8 cellular contexts compared by ENCODE assay signal in the genomic region with DNA sequence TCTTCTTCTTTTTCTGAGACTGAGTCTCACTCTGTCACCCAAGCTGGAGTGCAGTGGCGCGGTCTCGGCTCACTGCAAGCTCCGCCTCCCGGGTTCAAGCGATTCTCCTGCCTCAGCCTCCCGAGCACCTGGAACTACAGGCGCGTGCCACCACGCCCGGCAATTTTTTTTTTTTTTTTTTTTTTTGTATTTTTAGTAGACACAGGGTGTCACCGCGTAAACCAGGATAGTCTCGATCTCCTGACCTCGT. TPM values are rescaled to one million over a fixed set of nuclear protein-coding genes. Genes with fewer than 3 reads are reported as not detected.
DNase-seq lines count a peak whose midpoint lies in the region; ATAC-seq and TF ChIP-seq lines count a peak whose summit lies in the region.
"Not testable (repeated sequence)": the region's sequence is repeated elsewhere in the genome, so short reads cannot be mapped to it uniquely, and the experiment has no call there.

A gene (plus strand): TSS at position 188 of the 250 bp plus-strand sequence. CDS start 4,913 bp downstream, outside the sequence.

- H3K27ac ChIP-seq in neural progenitor cell = not testable (repeated sequence)
- H3K27ac ChIP-seq in thyroid gland = peak within 1 kb of the TSS; percentile 81 to 84 (median 82)

- not testable (repeated sequence) for H3K9me3 Mint-ChIP-seq in HFFc6; activated CD8-positive, alpha-beta T cell treated with anti-CD3 and anti-CD28 coated beads, Interleukin-2, amount 10 ng/mL, durations not matched to agents 7 days and 5 days (ENCODE audit: insufficient read depth); dendritic cell treated with granulocyte-macrophage colony-stimulating factor and Interleukin-4, amounts not matched to agents 40 ng/mL and 50 ng/mL, for 4 days; neural progenitor cell

- H3K4me2 ChIP-seq in Loucy (ENCODE audit: low read depth, low read length, poor library complexity, severe bottlenecking) (peak within 1 kb of the TSS; percentile 81), neural progenitor cell (peak within 1 kb of the TSS; percentile 85)

- not testable (repeated sequence) for H3K36me3 Mint-ChIP-seq in HFFc6 (ENCODE audit: low read depth); activated CD8-positive, alpha-beta T cell treated with anti-CD3 and anti-CD28 coated beads, Interleukin-2, amount 10 ng/mL, durations not matched to agents 7 days and 5 days (ENCODE audit: low read depth); neural progenitor cell
- H3K36me3 Mint-ChIP-seq in dendritic cell treated with granulocyte-macrophage colony-stimulating factor and Interleukin-4, amounts not matched to agents 40 ng/mL and 50 ng/mL, for 4 days (ENCODE audit: low read depth) = peaks cover 21% of the 10 kb centered on the region

- H3K36me3 ChIP-seq in Loucy (ENCODE audit: insufficient read depth, low read length); iPS-15b (ENCODE audit: control insufficient read depth, insufficient read depth, low read length); neural progenitor cell; thyroid gland: not testable (repeated sequence)

- intact Hi-C loops in dendritic cell treated with granulocyte-macrophage colony-stimulating factor and Interleukin-4, amounts not matched to agents 40 ng/mL and 50 ng/mL, for 4 days (cut with micrococcal nuclease) = loop anchor here (1.0 to 5.0 kb wide), 4 partner anchors 42 to 276 kb away; a partner anchor contains a TSS
- intact Hi-C loops in thyroid gland (cut with DNase I) = not testable (repeated sequence)

- peak within 1 kb of the TSS; percentile 97 for H2AFZ ChIP-seq in Loucy (ENCODE audit: low read length)
- H2AFZ ChIP-seq in neural progenitor cell (replicated peaks) = peak within 1 kb of the TSS; percentile 97

- TF ChIP-seq POLR2A in thyroid gland (IDR thresholded peaks at IDR 0.05) = peak in 1 of 2 donors; percentile 3

- H3K4me3 Mint-ChIP-seq in HFFc6 = peak within 1 kb of the TSS; percentile 100
- H3K4me3 Mint-ChIP-seq in activated CD8-positive, alpha-beta T cell treated with anti-CD3 and anti-CD28 coated beads, Interleukin-2, amount 10 ng/mL, durations not matched to agents 7 days and 5 days = peak within 1 kb of the TSS; percentile 96
- peak within 1 kb of the TSS; percentile 97 for H3K4me3 Mint-ChIP-seq in dendritic cell treated with granulocyte-macrophage colony-stimulating factor and Interleukin-4, amounts not matched to agents 40 ng/mL and 50 ng/mL, for 4 days
- peak within 1 kb of the TSS; percentile 99 for H3K4me3 Mint-ChIP-seq in neural progenitor cell

- not testable (repeated sequence) for H4K20me1 ChIP-seq in Loucy (ENCODE audit: insufficient read depth, low read length, poor library complexity, severe bottlenecking); neural progenitor cell (ENCODE audit: low read depth)

- H3K4me3 ChIP-seq in GM12864 (ENCODE audit: low read depth, low read length) (peak within 1 kb of the TSS; percentile 87), Loucy (ENCODE audit: low read length, poor library complexity, severe bottlenecking) (peak within 1 kb of the TSS; percentile 88), iPS-15b (ENCODE audit: low read depth, low read length) (peak within 1 kb of the TSS; percentile 99), neural progenitor cell (peak within 1 kb of the TSS; percentile 97), thyroid gland (replicated peaks in 1 of 3) (peak within 1 kb of the TSS; percentile 18 to 83 (median 44))

- not testable (repeated sequence) for H3K4me1 ChIP-seq in Loucy (ENCODE audit: insufficient read depth, low read length, poor library complexity, severe bottlenecking); iPS-15b (ENCODE audit: control insufficient read depth, insufficient read depth, low read length); neural progenitor cell
- H3K4me1 ChIP-seq in thyroid gland = peaks cover 5 to 13% of the 10 kb centered on the region in 2 donors

- H3K9ac ChIP-seq in Loucy (ENCODE audit: low read depth, low read length, poor library complexity, severe bottlenecking) = peak within 1 kb of the TSS; percentile 78
- H3K9ac ChIP-seq in iPS-15b (ENCODE audit: low read depth, low read length) = peak within 1 kb of the TSS; percentile 66
- peak within 1 kb of the TSS; percentile 80 for H3K9ac ChIP-seq in neural progenitor cell

- WGBS in thyroid gland, 2 donors = 1 to 2% methylated on average over 15 of the region's 15 CpGs

- not testable (repeated sequence) for H3K9me3 ChIP-seq in Loucy (ENCODE audit: insufficient read depth, low read depth, low read length); iPS-15b (ENCODE audit: control insufficient read depth, insufficient read depth, low read length); neural progenitor cell (ENCODE audit: low read depth); thyroid gland

- H3K27ac Mint-ChIP-seq in HFFc6 (peak within 1 kb of the TSS; percentile 100), neural progenitor cell (peak within 1 kb of the TSS; percentile 99)
- H3K27ac Mint-ChIP-seq in activated CD8-positive, alpha-beta T cell treated with anti-CD3 and anti-CD28 coated beads, Interleukin-2, amount 10 ng/mL, durations not matched to agents 7 days and 5 days = peak within 1 kb of the TSS; percentile 90
- peak within 1 kb of the TSS; percentile 97 for H3K27ac Mint-ChIP-seq in dendritic cell treated with granulocyte-macrophage colony-stimulating factor and Interleukin-4, amounts not matched to agents 40 ng/mL and 50 ng/mL, for 4 days

- not testable (repeated sequence) for H3K9me2 ChIP-seq in Loucy (replicated peaks; ENCODE audit: low read depth, low read length)

- H3K27me3 Mint-ChIP-seq in HFFc6 (ENCODE audit: insufficient read depth); activated CD8-positive, alpha-beta T cell treated with anti-CD3 and anti-CD28 coated beads, Interleukin-2, amount 10 ng/mL, durations not matched to agents 7 days and 5 days (ENCODE audit: low read depth); dendritic cell treated with granulocyte-macrophage colony-stimulating factor and Interleukin-4, amounts not matched to agents 40 ng/mL and 50 ng/mL, for 4 days; neural progenitor cell (ENCODE audit: insufficient read depth, low read depth): not testable (repeated sequence)

- not testable (repeated sequence) for H3K27me3 ChIP-seq in Loucy (ENCODE audit: insufficient read depth, low read length, poor library complexity, severe bottlenecking); iPS-15b (ENCODE audit: control insufficient read depth, insufficient read depth, low read length); neural progenitor cell; thyroid gland

- H3K4me1 Mint-ChIP-seq in HFFc6 (ENCODE audit: low read depth) = peaks cover 20% of the 10 kb centered on the region
- H3K4me1 Mint-ChIP-seq in activated CD8-positive, alpha-beta T cell treated with anti-CD3 and anti-CD28 coated beads, Interleukin-2, amount 10 ng/mL, durations not matched to agents 7 days and 5 days (ENCODE audit: low read depth) = peaks cover 17% of the 10 kb centered on the region
- peaks cover 18% of the 10 kb centered on the region for H3K4me1 Mint-ChIP-seq in dendritic cell treated with granulocyte-macrophage colony-stimulating factor and Interleukin-4, amounts not matched to agents 40 ng/mL and 50 ng/mL, for 4 days (ENCODE audit: low read depth)
- not testable (repeated sequence) for H3K4me1 Mint-ChIP-seq in neural progenitor cell

- H3F3A ChIP-seq in Loucy (ENCODE audit: low read depth); neural progenitor cell (ENCODE audit: low read depth): not testable (repeated sequence)

- POLR2A ChIA-PET in activated CD8-positive, alpha-beta T cell treated with anti-CD3 and anti-CD28 coated beads, Interleukin-2, amount 10 ng/mL, durations not matched to agents 7 days and 5 days (lab: Charles Lee) = not testable (repeated sequence)

- H3K79me2 ChIP-seq in Loucy (ENCODE audit: insufficient read depth, low read length); neural progenitor cell (ENCODE audit: low read depth): not testable (repeated sequence)

- DNase-seq in GM12864 (ENCODE audit: low read depth); HFFc6; activated CD8-positive, alpha-beta T cell treated with anti-CD3 and anti-CD28 coated beads, Interleukin-2, amount 10 ng/mL, durations not matched to agents 7 days and 5 days; neural progenitor cell (ENCODE audit: low spot score); thyroid gland: not testable (repeated sequence)

- peak; percentile 49 for ATAC-seq in activated CD8-positive, alpha-beta T cell treated with anti-CD3 and anti-CD28 coated beads, Interleukin-2, amount 10 ng/mL, durations not matched to agents 7 days and 5 days

- not testable (repeated sequence) for TF ChIP-seq CTCF in GM12864 (IDR thresholded peaks at IDR 0.05; ENCODE audit: low read depth, low read length, missing control alignments); HFFc6 (IDR thresholded peaks at IDR 0.05); Loucy (conservative IDR thresholded peaks at IDR 0.05; ENCODE audit: low read length); neural progenitor cell (IDR thresholded peaks at IDR 0.05); thyroid gland (IDR thresholded peaks at IDR 0.05)

- CTCF ChIA-PET in activated CD8-positive, alpha-beta T cell treated with anti-CD3 and anti-CD28 coated beads, Interleukin-2, amount 10 ng/mL, durations not matched to agents 7 days and 5 days (lab: Charles Lee) = not testable (repeated sequence)

RNA-seq across cellular contexts. Expression of the gene that starts here (rescaled TPM):
- under 1 TPM; 0.10 to 0.34 (median 0.20) TPM for total RNA-seq in HFFc6 (2021; fragmentation: NEBNext Ultra II Directional; extraction: Animal tissue kit (Norgen Biotek cat#: 25700))
- under 1 TPM; 0.84 to 0.97 TPM for total RNA-seq in activated CD8-positive, alpha-beta T cell treated with anti-CD3 and anti-CD28 coated beads, Interleukin-2, amount 10 ng/mL, durations not matched to agents 7 days and 5 days
- 1.9 and 2.1 TPM in 2 replicates for total RNA-seq in neural progenitor cell (ENCODE audit: low replicate concordance)
- 1 to 10 TPM; 1.7 to 5.3 (median 4.0) TPM for total RNA-seq in thyroid gland

Comparison
In these comparisons a context has a peak if more than half of its experiments do, and no peak if none do; other contexts are left out.
1. Peak in ATAC-seq in activated CD8-positive, alpha-beta T cell treated with anti-CD3 and anti-CD28 coated beads, Interleukin-2, amount 10 ng/mL, durations not matched to agents 7 days and 5 days; RNA of the gene not detected or under 1 TPM.
2. H3K4me3 ChIP-seq: peak in every context shown above with its lines; median percentile 99 in iPS-15b; 97 in neural progenitor cell; 88 in Loucy; 87 in GM12864; 44 in thyroid gland.